In the genomic region with DNA sequence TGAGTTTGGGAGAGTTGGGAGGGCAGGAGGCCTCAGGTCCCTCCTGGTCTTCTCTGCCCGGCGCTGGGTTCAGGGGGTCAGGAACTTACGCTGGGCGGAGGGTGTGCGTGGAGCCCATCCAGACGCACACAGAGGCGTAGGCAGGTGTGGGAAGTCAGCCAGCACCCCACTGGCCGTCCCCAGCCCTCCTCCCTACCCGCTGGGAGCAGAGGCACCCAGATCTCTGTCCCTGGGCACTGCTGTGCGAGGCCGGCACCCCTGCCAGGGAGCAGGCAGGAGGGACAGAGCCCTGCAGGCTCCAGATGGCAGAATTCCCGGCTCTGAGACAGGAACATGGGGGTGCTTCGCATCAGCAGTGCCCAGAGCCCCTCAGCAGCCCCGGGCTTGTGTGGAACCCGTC, we compare ENCODE assay signal across 2 cellular contexts.
TF ChIP-seq lines count a peak whose summit lies in the region.

No MANE protein-coding gene starts in this region.

TF ChIP-seq in GM12878, 131 proteins besides CTCF, POLR2A, EP300 and RAD21:
- no peak for TF ChIP-seq DPF2 (IDR thresholded peaks at IDR 0.05)
- TF ChIP-seq CBFB (IDR thresholded peaks at IDR 0.05; ENCODE audit: low read depth): no peak
- no peak for TF ChIP-seq HDAC2 (IDR thresholded peaks at IDR 0.05)
- TF ChIP-seq BACH1 (IDR thresholded peaks at IDR 0.05; ENCODE audit: borderline replicate concordance): no peak
- no peak for TF ChIP-seq SMAD1 (IDR thresholded peaks at IDR 0.05; ENCODE audit: low read depth, partially characterized antibody)
- no peak for TF ChIP-seq BHLHE40 (IDR thresholded peaks at IDR 0.05; ENCODE audit: borderline replicate concordance in 1 of 2, low read depth in 2 of 2, low read length in 1 of 2)
- TF ChIP-seq ETV6 (conservative IDR thresholded peaks at IDR 0.05 in 1 of 2, IDR thresholded peaks at IDR 0.05 in 1 of 2; ENCODE audit: borderline replicate concordance in 1 of 2, low read depth in 1 of 2): no peak
- TF ChIP-seq SIX5 (IDR thresholded peaks at IDR 0.05; ENCODE audit: low read depth, low read length, severe bottlenecking): no peak
- TF ChIP-seq, protein P1, sequence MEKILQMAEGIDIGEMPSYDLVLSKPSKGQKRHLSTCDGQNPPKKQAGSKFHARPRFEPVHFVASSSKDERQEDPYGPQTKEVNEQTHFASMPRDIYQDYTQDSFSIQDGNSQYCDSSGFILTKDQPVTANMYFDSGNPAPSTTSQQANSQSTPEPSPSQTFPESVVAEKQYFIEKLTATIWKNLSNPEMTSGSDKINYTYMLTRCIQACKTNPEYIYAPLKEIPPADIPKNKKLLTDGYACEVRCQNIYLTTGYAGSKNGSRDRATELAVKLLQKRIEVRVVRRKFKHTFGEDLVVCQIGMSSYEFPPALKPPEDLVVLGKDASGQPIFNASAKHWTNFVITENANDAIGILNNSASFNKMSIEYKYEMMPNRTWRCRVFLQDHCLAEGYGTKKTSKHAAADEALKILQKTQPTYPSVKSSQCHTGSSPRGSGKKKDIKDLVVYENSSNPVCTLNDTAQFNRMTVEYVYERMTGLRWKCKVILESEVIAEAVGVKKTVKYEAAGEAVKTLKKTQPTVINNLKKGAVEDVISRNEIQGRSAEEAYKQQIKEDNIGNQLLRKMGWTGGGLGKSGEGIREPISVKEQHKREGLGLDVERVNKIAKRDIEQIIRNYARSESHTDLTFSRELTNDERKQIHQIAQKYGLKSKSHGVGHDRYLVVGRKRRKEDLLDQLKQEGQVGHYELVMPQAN (conservative IDR thresholded peaks at IDR 0.05): no peak
- TF ChIP-seq FOS (IDR thresholded peaks at IDR 0.05; ENCODE audit: borderline replicate concordance, extremely low read depth, insufficient read length): no peak
- TF ChIP-seq ASH2L (IDR thresholded peaks at IDR 0.05; ENCODE audit: borderline replicate concordance, low read depth): no peak
- TF ChIP-seq GATAD2B (conservative IDR thresholded peaks at IDR 0.05; ENCODE audit: low read depth): no peak
- no peak for TF ChIP-seq BMI1 (IDR thresholded peaks at IDR 0.05; ENCODE audit: borderline replicate concordance)
- TF ChIP-seq ATF3 (IDR thresholded peaks at IDR 0.05; ENCODE audit: borderline replicate concordance, extremely low read depth, low read depth, low read length): no peak
- no peak for TF ChIP-seq RELB (IDR thresholded peaks at IDR 0.05; ENCODE audit: low read depth)
- TF ChIP-seq POU2F2 (IDR thresholded peaks at IDR 0.05; ENCODE audit: borderline replicate concordance, low read depth, low read length): no peak
- TF ChIP-seq, protein P2, sequence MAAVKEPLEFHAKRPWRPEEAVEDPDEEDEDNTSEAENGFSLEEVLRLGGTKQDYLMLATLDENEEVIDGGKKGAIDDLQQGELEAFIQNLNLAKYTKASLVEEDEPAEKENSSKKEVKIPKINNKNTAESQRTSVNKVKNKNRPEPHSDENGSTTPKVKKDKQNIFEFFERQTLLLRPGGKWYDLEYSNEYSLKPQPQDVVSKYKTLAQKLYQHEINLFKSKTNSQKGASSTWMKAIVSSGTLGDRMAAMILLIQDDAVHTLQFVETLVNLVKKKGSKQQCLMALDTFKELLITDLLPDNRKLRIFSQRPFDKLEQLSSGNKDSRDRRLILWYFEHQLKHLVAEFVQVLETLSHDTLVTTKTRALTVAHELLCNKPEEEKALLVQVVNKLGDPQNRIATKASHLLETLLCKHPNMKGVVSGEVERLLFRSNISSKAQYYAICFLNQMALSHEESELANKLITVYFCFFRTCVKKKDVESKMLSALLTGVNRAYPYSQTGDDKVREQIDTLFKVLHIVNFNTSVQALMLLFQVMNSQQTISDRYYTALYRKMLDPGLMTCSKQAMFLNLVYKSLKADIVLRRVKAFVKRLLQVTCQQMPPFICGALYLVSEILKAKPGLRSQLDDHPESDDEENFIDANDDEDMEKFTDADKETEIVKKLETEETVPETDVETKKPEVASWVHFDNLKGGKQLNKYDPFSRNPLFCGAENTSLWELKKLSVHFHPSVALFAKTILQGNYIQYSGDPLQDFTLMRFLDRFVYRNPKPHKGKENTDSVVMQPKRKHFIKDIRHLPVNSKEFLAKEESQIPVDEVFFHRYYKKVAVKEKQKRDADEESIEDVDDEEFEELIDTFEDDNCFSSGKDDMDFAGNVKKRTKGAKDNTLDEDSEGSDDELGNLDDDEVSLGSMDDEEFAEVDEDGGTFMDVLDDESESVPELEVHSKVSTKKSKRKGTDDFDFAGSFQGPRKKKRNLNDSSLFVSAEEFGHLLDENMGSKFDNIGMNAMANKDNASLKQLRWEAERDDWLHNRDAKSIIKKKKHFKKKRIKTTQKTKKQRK (IDR thresholded peaks at IDR 0.05; ENCODE audit: low read depth, low read length): no peak
- no peak for TF ChIP-seq CBX5 (IDR thresholded peaks at IDR 0.05; ENCODE audit: low read depth)
- no peak for TF ChIP-seq ZNF207 (IDR thresholded peaks at IDR 0.05; ENCODE audit: borderline replicate concordance)
- no peak for TF ChIP-seq STAT3 (IDR thresholded peaks at IDR 0.05; ENCODE audit: low read depth, low read length)

TF ChIP-seq in HEK293T, 16 proteins besides CTCF, POLR2A, EP300 and RAD21:
- TF ChIP-seq LEF1 (IDR thresholded peaks at IDR 0.05; ENCODE audit: borderline replicate concordance) (no peak), FOXK2 (IDR thresholded peaks at IDR 0.05) (no peak), BHLHE40 (IDR thresholded peaks at IDR 0.05; ENCODE audit: borderline replicate concordance) (no peak), SUZ12 (IDR thresholded peaks at IDR 0.05) (no peak), HDGF (IDR thresholded peaks at IDR 0.05; ENCODE audit: borderline replicate concordance) (no peak), CTBP1 (IDR thresholded peaks at IDR 0.05; ENCODE audit: borderline replicate concordance) (no peak), NFRKB (IDR thresholded peaks at IDR 0.05) (no peak), ZNF384 (IDR thresholded peaks at IDR 0.05) (no peak), ARNT (IDR thresholded peaks at IDR 0.05) (no peak), FOXM1 (IDR thresholded peaks at IDR 0.05; ENCODE audit: borderline replicate concordance) (no peak), L3MBTL2 (conservative IDR thresholded peaks at IDR 0.05) (no peak)
- TF ChIP-seq, protein P3, sequence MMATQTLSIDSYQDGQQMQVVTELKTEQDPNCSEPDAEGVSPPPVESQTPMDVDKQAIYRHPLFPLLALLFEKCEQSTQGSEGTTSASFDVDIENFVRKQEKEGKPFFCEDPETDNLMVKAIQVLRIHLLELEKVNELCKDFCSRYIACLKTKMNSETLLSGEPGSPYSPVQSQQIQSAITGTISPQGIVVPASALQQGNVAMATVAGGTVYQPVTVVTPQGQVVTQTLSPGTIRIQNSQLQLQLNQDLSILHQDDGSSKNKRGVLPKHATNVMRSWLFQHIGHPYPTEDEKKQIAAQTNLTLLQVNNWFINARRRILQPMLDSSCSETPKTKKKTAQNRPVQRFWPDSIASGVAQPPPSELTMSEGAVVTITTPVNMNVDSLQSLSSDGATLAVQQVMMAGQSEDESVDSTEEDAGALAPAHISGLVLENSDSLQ (IDR thresholded peaks at IDR 0.05): no peak
